ENCODE assay signal across 7 cellular contexts in genomic region chr4:121484633-121485032, GRCh38.
DNase-seq lines count a peak whose midpoint lies in the region; ATAC-seq and TF ChIP-seq lines count a peak whose summit lies in the region.

No MANE protein-coding gene starts in this region.

- H4K8ac ChIP-seq in neuronal stem cell (ENCODE audit: low read depth, low read length): no peak overlapping the region

- in situ Hi-C loops in Panc1 (cut with HindIII; ENCODE audit: low pct_unique_long_range_greater_than_20kb, low sequenced_read_pairs): no loop called here

- H2BK120ac ChIP-seq in neuronal stem cell (ENCODE audit: low read depth, low read length): no peak overlapping the region

- H3K4me3 ChIP-seq in Panc1 (ENCODE audit: low read depth in 2 of 2, low read length in 2 of 2) (no peak overlapping the region), neuronal stem cell (ENCODE audit: low read length in 2 of 2) (no peak overlapping the region)

- no peak for TF ChIP-seq POLR2A in erythroblast (IDR thresholded peaks at IDR 0.05; ENCODE audit: low read length)

- H3K27ac ChIP-seq in Panc1 (ENCODE audit: low read length): no peak overlapping the region
- no peak overlapping the region for H3K27ac ChIP-seq in neuronal stem cell (replicated peaks; ENCODE audit: low read length)

- H3K9me3 ChIP-seq in Panc1 (ENCODE audit: control insufficient read depth, insufficient read depth, low read depth, low read length): no peaks in the 10 kb centered on the region
- peaks cover 2 to 9% of the 10 kb centered on the region in 2 donors for H3K9me3 ChIP-seq in neuronal stem cell (replicated peaks in 1 of 2; ENCODE audit: control insufficient read depth in 2 of 2, insufficient read depth in 1 of 2, low read depth in 1 of 2, low read length in 2 of 2)

- no peaks in the 10 kb centered on the region for H3K27me3 ChIP-seq in Panc1 (ENCODE audit: control insufficient read depth, insufficient read depth, low read length)
- H3K27me3 ChIP-seq in neuronal stem cell (ENCODE audit: control insufficient read depth in 3 of 3, insufficient read depth in 3 of 3, low read depth in 1 of 3, low read length in 3 of 3): no peaks in the 10 kb centered on the region

- POLR2A ChIA-PET in Panc1 (lab: Charles Lee): no interaction called here

- H3K4me1 ChIP-seq in Panc1 (ENCODE audit: control insufficient read depth, insufficient read depth, low read length) (no peaks in the 10 kb centered on the region), neuronal stem cell (ENCODE audit: control insufficient read depth in 2 of 2, insufficient read depth in 1 of 2, low read depth in 1 of 2, low read length in 2 of 2) (no peaks in the 10 kb centered on the region)

- DNase-seq in GDM1 (lab: John Stamatoyannopoulos, UW) (peak; percentile 1), Panc1 (ENCODE audit: low read depth, low spot score) (peak; percentile 20), erythroblast (lab: John Stamatoyannopoulos, UW) (peak; percentile 35 to 55), neuronal stem cell (ENCODE audit: low spot score) (peak; percentile 8), posterior vena cava (ENCODE audit: low spot score) (no peak)

- BruUV-seq in Panc1 (replicated peaks; lab: Mats Ljungman, UMichigan): no TSS peak

- no peak overlapping the region for H2BK12ac ChIP-seq in neuronal stem cell (ENCODE audit: low read length)

- no peak overlapping the region for H3K18ac ChIP-seq in neuronal stem cell (ENCODE audit: low read length)

- no peak overlapping the region for H4K91ac ChIP-seq in neuronal stem cell (ENCODE audit: low read depth, low read length, poor library complexity)

- intact Hi-C loops in Panc1 (cut with micrococcal nuclease; ENCODE audit: unreplicated experiment): loop anchor here (2.0 kb wide), 1 partner anchor 252 kb away; no protein-coding TSS in a partner anchor
- intact Hi-C loops in posterior vena cava (cut with DNase I): no loop called here

- no peak overlapping the region for H3K9ac ChIP-seq in neuronal stem cell (ENCODE audit: low read depth, low read length, poor library complexity)

- no CpG with 5 or more reads among the region's 1 CpG for WGBS in neuronal stem cell (ENCODE audit: extremely low coverage in 2 of 2, insufficient read length in 2 of 2, insufficient replicate concordance in 1 of 2), 2 donors

- peak; percentile 74 for TF ChIP-seq CTCF in Panc1 (IDR thresholded peaks at IDR 0.05)

- no peak overlapping the region for H3K4ac ChIP-seq in neuronal stem cell (ENCODE audit: low read length)

- ATAC-seq in GM19324 (IDR thresholded peaks at IDR 0.05; ENCODE audit: low FRiP score, unreplicated experiment) (peak; percentile 89), HG03103 (IDR thresholded peaks at IDR 0.05; ENCODE audit: low read depth, unreplicated experiment) (peak; percentile 98), Panc1 (peak; percentile 76; the same call in 1 of the 2 replicates)

- H2AK5ac ChIP-seq in neuronal stem cell (ENCODE audit: low read depth, low read length): no peak overlapping the region

- H2BK15ac ChIP-seq in neuronal stem cell (ENCODE audit: low read length): no peak overlapping the region

- no peak overlapping the region for H3K4me2 ChIP-seq in neuronal stem cell (ENCODE audit: insufficient read depth, low read length, poor library complexity, severe bottlenecking)

- H3K23ac ChIP-seq in neuronal stem cell (ENCODE audit: low read depth, low read length, poor library complexity): no peak overlapping the region

- no peak overlapping the region for H2BK5ac ChIP-seq in neuronal stem cell (ENCODE audit: low read length)

- no peaks in the 10 kb centered on the region for H3K79me1 ChIP-seq in neuronal stem cell (ENCODE audit: low read depth, low read length)

- no peak overlapping the region for H3K14ac ChIP-seq in neuronal stem cell (ENCODE audit: low read length)

- no peaks in the 10 kb centered on the region for H3K36me3 ChIP-seq in Panc1 (ENCODE audit: control insufficient read depth, insufficient read depth, low read length)
- no peaks in the 10 kb centered on the region for H3K36me3 ChIP-seq in neuronal stem cell (replicated peaks in 1 of 2; ENCODE audit: control insufficient read depth in 2 of 2, insufficient read depth in 2 of 2, low read length in 2 of 2)

- CTCF ChIA-PET in Panc1 (lab: Charles Lee): no interaction called here

- H2AFZ ChIP-seq in neuronal stem cell (ENCODE audit: low read length): peak overlapping the region; percentile 61
